9 cellular contexts compared by ENCODE assay signal in the genomic region with DNA sequence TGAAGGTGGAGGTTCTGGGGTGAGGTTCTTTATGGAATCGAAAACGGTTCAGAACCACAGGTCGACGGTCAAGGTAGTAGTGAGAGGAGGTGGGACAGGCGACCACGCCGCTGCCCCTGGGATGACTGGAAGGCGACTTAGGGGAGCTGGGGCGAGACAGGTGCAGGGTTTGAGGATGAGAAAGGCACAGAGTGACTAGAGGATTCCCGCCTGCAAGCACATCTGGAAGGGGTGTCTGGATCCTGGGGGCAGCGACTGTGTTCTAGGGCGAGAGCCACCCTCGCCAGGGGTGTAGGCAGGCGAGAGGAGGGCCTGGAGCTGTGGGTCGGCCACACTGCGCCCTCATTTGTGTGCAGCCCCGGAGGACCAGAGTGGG. TPM values are rescaled to one million over a fixed set of nuclear protein-coding genes. Genes with fewer than 3 reads are reported as not detected.
DNase-seq lines count a peak whose midpoint lies in the region; ATAC-seq and TF ChIP-seq lines count a peak whose summit lies in the region.
"Had no signal": no experiment of that assay in that cellular context is flagged by ENCODE, and none has a peak within 500 bp of the region (broad histone marks: within the 10 kb centered on the region; RNA-seq: fewer than 3 reads in every experiment).

No MANE protein-coding gene starts in this region.

- H3K4me1 Mint-ChIP-seq in activated naive CD4-positive, alpha-beta T cell treated with anti-CD3 and anti-CD28 coated beads, Interleukin-2, amount 50 U/mL, for 24 hours = peaks cover 22% of the 10 kb centered on the region
- H3K4me1 Mint-ChIP-seq in activated CD8-positive, alpha-beta T cell treated with anti-CD3 and anti-CD28 coated beads, Interleukin-2, amount 10 ng/mL, durations not matched to agents 7 days and 5 days (ENCODE audit: low read depth) = peaks cover 56% of the 10 kb centered on the region

- no peak overlapping the region for H3K27ac Mint-ChIP-seq in activated naive CD4-positive, alpha-beta T cell treated with anti-CD3 and anti-CD28 coated beads, Interleukin-2, amount 50 U/mL, for 24 hours
- peak overlapping the region; percentile 65 for H3K27ac Mint-ChIP-seq in activated CD8-positive, alpha-beta T cell treated with anti-CD3 and anti-CD28 coated beads, Interleukin-2, amount 10 ng/mL, durations not matched to agents 7 days and 5 days

- ATAC-seq in activated CD8-positive, alpha-beta T cell treated with anti-CD3 and anti-CD28 coated beads, Interleukin-2, amount 10 ng/mL, durations not matched to agents 7 days and 5 days = no peak
- ATAC-seq in GM19035 (IDR thresholded peaks at IDR 0.05; ENCODE audit: unreplicated experiment) = no peak

- CTCF ChIA-PET in activated CD8-positive, alpha-beta T cell treated with anti-CD3 and anti-CD28 coated beads, Interleukin-2, amount 10 ng/mL, durations not matched to agents 7 days and 5 days (lab: Charles Lee) = interaction anchor here (1.7 kb wide), 1 partner anchor 153 kb away, joined by 4 read pairs; no protein-coding TSS in a partner anchor

- H3K27ac ChIP-seq in liver (ENCODE audit: low read depth in 1 of 2, low read length in 2 of 2) (peak overlapping the region in 1 of 2 donors; percentile 28), transverse colon (peak overlapping the region; percentile 54 to 85 (median 71))

- H3K27me3 ChIP-seq in liver (ENCODE audit: control insufficient read depth in 4 of 4, insufficient read depth in 4 of 4, low read length in 3 of 4) (no peaks in the 10 kb centered on the region), transverse colon (peaks cover 22% of the 10 kb centered on the region)

- POLR2A ChIA-PET in activated CD8-positive, alpha-beta T cell treated with anti-CD3 and anti-CD28 coated beads, Interleukin-2, amount 10 ng/mL, durations not matched to agents 7 days and 5 days (lab: Charles Lee) = no interaction called here

- WGBS in liver = 84% methylated on average over 17 of the region's 17 CpGs
- WGBS in transverse colon (ENCODE audit: low coverage in 1 of 2), 2 donors = 60 to 79% methylated on average over 2 to 11 of the region's 17 CpGs

- H3K4me3 ChIP-seq in liver (ENCODE audit: low read depth in 1 of 3, low read length in 3 of 3) = peak overlapping the region in 2 of 3 donors; percentile 51 to 80
- peak overlapping the region in 2 of 4 donors; percentile 63 to 72 for H3K4me3 ChIP-seq in transverse colon

- peak overlapping the region in 1 of 2 donors; percentile 57 for H3K9ac ChIP-seq in liver (ENCODE audit: low read depth in 1 of 2, low read length in 2 of 2)

- intact Hi-C loops in transverse colon (cut with DNase I; ENCODE audit: low total_unique reads) = no loop called here

- no peak for TF ChIP-seq POLR2A in transverse colon (IDR thresholded peaks at IDR 0.05)

- no peaks in the 10 kb centered on the region for H3K36me3 ChIP-seq in liver (ENCODE audit: control insufficient read depth in 4 of 4, insufficient read depth in 3 of 4, low read depth in 1 of 4, low read length in 3 of 4)
- no peaks in the 10 kb centered on the region for H3K36me3 ChIP-seq in transverse colon

- H3K36me3 Mint-ChIP-seq in activated naive CD4-positive, alpha-beta T cell treated with anti-CD3 and anti-CD28 coated beads, Interleukin-2, amount 50 U/mL, for 24 hours = no peaks in the 10 kb centered on the region
- H3K36me3 Mint-ChIP-seq in activated CD8-positive, alpha-beta T cell treated with anti-CD3 and anti-CD28 coated beads, Interleukin-2, amount 10 ng/mL, durations not matched to agents 7 days and 5 days (ENCODE audit: low read depth) = peaks cover 2% of the 10 kb centered on the region

- no peaks in the 10 kb centered on the region for H3K9me3 ChIP-seq in liver (ENCODE audit: control insufficient read depth in 4 of 4, low read length in 3 of 4)
- no peaks in the 10 kb centered on the region for H3K9me3 ChIP-seq in transverse colon

- DNase-seq in activated naive CD4-positive, alpha-beta T cell treated with Interleukin-2 at 50 U/mL for 16 hours = no peak
- DNase-seq in activated CD8-positive, alpha-beta T cell treated with anti-CD3 and anti-CD28 coated beads, Interleukin-2, amount 10 ng/mL, durations not matched to agents 7 days and 5 days = no peak
- DNase-seq in transverse colon = no peak
- DNase-seq in superior temporal gyrus (ENCODE audit: extremely low spot score) = no peak
- DNase-seq in NCI-H510A (lab: John Stamatoyannopoulos, UW) = no peak
- DNase-seq: activated CD4-positive, alpha-beta T cell treated with anti-CD3 and anti-CD28 coated beads for 1 hour had no signal

- TF ChIP-seq CTCF in liver (IDR thresholded peaks at IDR 0.05; ENCODE audit: low read depth, low read length, missing input control) = no peak
- no peak for TF ChIP-seq CTCF in transverse colon (IDR thresholded peaks at IDR 0.05)

- H3K9me3 Mint-ChIP-seq in activated naive CD4-positive, alpha-beta T cell treated with anti-CD3 and anti-CD28 coated beads, Interleukin-2, amount 50 U/mL, for 24 hours = no peaks in the 10 kb centered on the region
- H3K9me3 Mint-ChIP-seq in activated CD8-positive, alpha-beta T cell treated with anti-CD3 and anti-CD28 coated beads, Interleukin-2, amount 10 ng/mL, durations not matched to agents 7 days and 5 days (ENCODE audit: insufficient read depth) = no peaks in the 10 kb centered on the region

- H3K27me3 Mint-ChIP-seq in activated naive CD4-positive, alpha-beta T cell treated with anti-CD3 and anti-CD28 coated beads, Interleukin-2, amount 50 U/mL, for 24 hours = peaks cover 13% of the 10 kb centered on the region
- peaks cover 16% of the 10 kb centered on the region for H3K27me3 Mint-ChIP-seq in activated CD8-positive, alpha-beta T cell treated with anti-CD3 and anti-CD28 coated beads, Interleukin-2, amount 10 ng/mL, durations not matched to agents 7 days and 5 days (ENCODE audit: low read depth)

- no peak for TF ChIP-seq EP300 in transverse colon (IDR thresholded peaks at IDR 0.05; ENCODE audit: low read depth)

- peak overlapping the region; percentile 81 for H3K4me3 Mint-ChIP-seq in activated naive CD4-positive, alpha-beta T cell treated with anti-CD3 and anti-CD28 coated beads, Interleukin-2, amount 50 U/mL, for 24 hours
- peak overlapping the region; percentile 66 for H3K4me3 Mint-ChIP-seq in activated CD8-positive, alpha-beta T cell treated with anti-CD3 and anti-CD28 coated beads, Interleukin-2, amount 10 ng/mL, durations not matched to agents 7 days and 5 days

- no peak for TF ChIP-seq RAD21 in liver (IDR thresholded peaks at IDR 0.05)

- in situ Hi-C loops in transverse colon (cut with MboI; ENCODE audit: low pct_ligation_motif_present in 1 of 4, low pct_unique_long_range_greater_than_20kb in 1 of 4, low sequenced_read_pairs in 3 of 4) = no loop called here

- H3K4me1 ChIP-seq in liver (ENCODE audit: control insufficient read depth in 4 of 4, insufficient read depth in 4 of 4, low read length in 3 of 4) (peaks cover 8 to 44% (median 24%) of the 10 kb centered on the region in 4 donors), transverse colon (peaks cover 4 to 47% (median 20%) of the 10 kb centered on the region in 4 donors)

TF ChIP-seq in liver, 16 proteins besides CTCF, POLR2A, EP300 and RAD21 (continues in another document):
- no peak for TF ChIP-seq SP1 (IDR thresholded peaks at IDR 0.05)
- TF ChIP-seq HNF4A (conservative IDR thresholded peaks at IDR 0.05) = no peak
- no peak for TF ChIP-seq FOXA1 (IDR thresholded peaks at IDR 0.05)
- no peak for TF ChIP-seq HNF4G (IDR thresholded peaks at IDR 0.05)
- TF ChIP-seq, protein P1, sequence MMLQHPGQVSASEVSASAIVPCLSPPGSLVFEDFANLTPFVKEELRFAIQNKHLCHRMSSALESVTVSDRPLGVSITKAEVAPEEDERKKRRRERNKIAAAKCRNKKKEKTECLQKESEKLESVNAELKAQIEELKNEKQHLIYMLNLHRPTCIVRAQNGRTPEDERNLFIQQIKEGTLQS (IDR thresholded peaks at IDR 0.05) = no peak
- no peak for TF ChIP-seq FOXA2 (IDR thresholded peaks at IDR 0.05)
- TF ChIP-seq GABPA (IDR thresholded peaks at IDR 0.05 in 1 of 2, conservative IDR thresholded peaks at IDR 0.05 in 1 of 2) = no peak
- TF ChIP-seq, protein P2, sequence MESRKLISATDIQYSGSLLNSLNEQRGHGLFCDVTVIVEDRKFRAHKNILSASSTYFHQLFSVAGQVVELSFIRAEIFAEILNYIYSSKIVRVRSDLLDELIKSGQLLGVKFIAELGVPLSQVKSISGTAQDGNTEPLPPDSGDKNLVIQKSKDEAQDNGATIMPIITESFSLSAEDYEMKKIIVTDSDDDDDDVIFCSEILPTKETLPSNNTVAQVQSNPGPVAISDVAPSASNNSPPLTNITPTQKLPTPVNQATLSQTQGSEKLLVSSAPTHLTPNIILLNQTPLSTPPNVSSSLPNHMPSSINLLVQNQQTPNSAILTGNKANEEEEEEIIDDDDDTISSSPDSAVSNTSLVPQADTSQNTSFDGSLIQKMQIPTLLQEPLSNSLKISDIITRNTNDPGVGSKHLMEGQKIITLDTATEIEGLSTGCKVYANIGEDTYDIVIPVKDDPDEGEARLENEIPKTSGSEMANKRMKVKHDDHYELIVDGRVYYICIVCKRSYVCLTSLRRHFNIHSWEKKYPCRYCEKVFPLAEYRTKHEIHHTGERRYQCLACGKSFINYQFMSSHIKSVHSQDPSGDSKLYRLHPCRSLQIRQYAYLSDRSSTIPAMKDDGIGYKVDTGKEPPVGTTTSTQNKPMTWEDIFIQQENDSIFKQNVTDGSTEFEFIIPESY (IDR thresholded peaks at IDR 0.05) = no peak
- no peak for TF ChIP-seq RXRA (IDR thresholded peaks at IDR 0.05)
- no peak for TF ChIP-seq NR2F2 (IDR thresholded peaks at IDR 0.05)
- no peak for TF ChIP-seq EGR1 (IDR thresholded peaks at IDR 0.05; ENCODE audit: low read depth in 2 of 2)
- TF ChIP-seq, protein P3, sequence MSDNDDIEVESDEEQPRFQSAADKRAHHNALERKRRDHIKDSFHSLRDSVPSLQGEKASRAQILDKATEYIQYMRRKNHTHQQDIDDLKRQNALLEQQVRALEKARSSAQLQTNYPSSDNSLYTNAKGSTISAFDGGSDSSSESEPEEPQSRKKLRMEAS (IDR thresholded peaks at IDR 0.05) = no peak

RNA-seq across cellular contexts. Expression of a gene that starts 0.5 kb away (rescaled TPM):
- 1 to 10 TPM; 7.4 to 8.0 TPM for total RNA-seq in activated CD8-positive, alpha-beta T cell treated with anti-CD3 and anti-CD28 coated beads, Interleukin-2, amount 10 ng/mL, durations not matched to agents 7 days and 5 days
- total RNA-seq in liver = 1 to 10 TPM; 4.4 to 6.2 TPM
- 1 to 10 TPM; 4.3 to 4.6 TPM for polyA plus RNA-seq in liver
- total RNA-seq in transverse colon = 1 to 10 TPM; 2.2 to 10.0 (median 6.2) TPM

RNA-seq across cellular contexts. Expression of a gene that starts 26.8 kb away (rescaled TPM):
- total RNA-seq in activated CD8-positive, alpha-beta T cell treated with anti-CD3 and anti-CD28 coated beads, Interleukin-2, amount 10 ng/mL, durations not matched to agents 7 days and 5 days = under 1 TPM in 1 of 2 experiments, not detected in 1; 0.21 TPM
- total RNA-seq in liver (under 1 TPM; 0.05 to 0.08 TPM), transverse colon (under 1 TPM in 3 of 4 donors, not detected in 1; 0.32 to 0.75 (median 0.68) TPM)
- under 1 TPM in 1 of 2 donors, not detected in 1; 0.02 TPM for polyA plus RNA-seq in liver
